Comparison of ENCODE assay signal across 15 cellular contexts in genomic region chr1:227942716-227943261, GRCh38. TPM values are rescaled to one million over a fixed set of nuclear protein-coding genes. Genes with fewer than 3 reads are reported as not detected.
DNase-seq lines count a peak whose midpoint lies in the region; TF ChIP-seq lines count a peak whose summit lies in the region.
"Had no signal": no experiment of that assay in that cellular context is flagged by ENCODE, and none has a peak within 500 bp of the region (broad histone marks: within the 10 kb centered on the region; RNA-seq: fewer than 3 reads in every experiment).

No MANE protein-coding gene starts in this region.

- H3K27ac ChIP-seq in dorsolateral prefrontal cortex: no peak overlapping the region
- no peak overlapping the region for H3K27ac ChIP-seq in testis

- TF ChIP-seq CTCF in dorsolateral prefrontal cortex (IDR thresholded peaks at IDR 0.05 in 54 of 56, conservative IDR thresholded peaks at IDR 0.05 in 2 of 56; ENCODE audit: low read depth in 1 of 56, partially characterized antibody in 56 of 56): no peak
- no peak for TF ChIP-seq CTCF in nephron progenitor cell (IDR thresholded peaks at IDR 0.05)
- no peak for TF ChIP-seq CTCF in testis (IDR thresholded peaks at IDR 0.05)

- H3K36me3 Mint-ChIP-seq in activated naive CD4-positive, alpha-beta T cell treated with anti-CD3 and anti-CD28 coated beads, Interleukin-2, amount 10 ng/mL, durations not matched to agents 7 days and 5 days: no peaks in the 10 kb centered on the region
- no peaks in the 10 kb centered on the region for H3K36me3 Mint-ChIP-seq in nephron progenitor cell (ENCODE audit: low read depth)
- H3K36me3 Mint-ChIP-seq: activated naive CD8-positive, alpha-beta T cell had no signal

- DNase-seq in activated naive CD4-positive, alpha-beta T cell treated with anti-CD3 and anti-CD28 coated beads, Interleukin-2, amount 10 ng/mL, durations not matched to agents 7 days and 5 days: peak; percentile 17
- DNase-seq in activated naive CD4-positive, alpha-beta T cell treated with anti-CD3 and anti-CD28 coated beads, Interleukin-2, amount 50 U/mL, for 16 hours: no peak
- peak in 6 of 10 donors; percentile 2 to 41 (median 19) for DNase-seq in dorsolateral prefrontal cortex
- DNase-seq in nephron progenitor cell: no peak
- DNase-seq in testis: peak; percentile 11
- DNase-seq in ureter (ENCODE audit: low spot score): no peak
- no peak for DNase-seq in CD1c-positive myeloid dendritic cell (ENCODE audit: extremely low spot score)
- no peak for DNase-seq in DMS79 (lab: John Stamatoyannopoulos, UW)
- DNase-seq: effector memory CD4-positive, alpha-beta T cell; HCEC 1CT; NCI-H1694; NCI-H446 treated with DMSO at 0.1 percent for 48 hours had no signal

- intact Hi-C loops in dorsolateral prefrontal cortex (cut with DNase I) (no loop called here), testis (cut with DNase I; ENCODE audit: low total_unique reads) (loop anchor here (10.0 kb wide), 1 partner anchor 458 kb away; no protein-coding TSS in a partner anchor)

- CTCF ChIA-PET in activated naive CD4-positive, alpha-beta T cell treated with anti-CD3 and anti-CD28 coated beads, Interleukin-2, amount 10 ng/mL, durations not matched to agents 7 days and 5 days (lab: Charles Lee): no interaction called here

- H3K27me3 ChIP-seq in dorsolateral prefrontal cortex (peaks cover 0 to 14% (median 4%) of the 10 kb centered on the region in 45 donors), testis (no peaks in the 10 kb centered on the region)

- peaks cover 11% of the 10 kb centered on the region for H3K4me1 Mint-ChIP-seq in activated naive CD4-positive, alpha-beta T cell treated with anti-CD3 and anti-CD28 coated beads, Interleukin-2, amount 10 ng/mL, durations not matched to agents 7 days and 5 days
- H3K4me1 Mint-ChIP-seq in nephron progenitor cell: peaks cover 54% of the 10 kb centered on the region

- H3K27ac Mint-ChIP-seq in activated naive CD4-positive, alpha-beta T cell treated with anti-CD3 and anti-CD28 coated beads, Interleukin-2, amount 10 ng/mL, durations not matched to agents 7 days and 5 days: no peak overlapping the region
- peak overlapping the region; percentile 48 for H3K27ac Mint-ChIP-seq in nephron progenitor cell
- H3K27ac Mint-ChIP-seq: activated naive CD8-positive, alpha-beta T cell had no signal

- no peaks in the 10 kb centered on the region for H3K9me3 ChIP-seq in testis

- no peaks in the 10 kb centered on the region for H3K9me3 Mint-ChIP-seq in activated naive CD4-positive, alpha-beta T cell treated with anti-CD3 and anti-CD28 coated beads, Interleukin-2, amount 10 ng/mL, durations not matched to agents 7 days and 5 days
- no peaks in the 10 kb centered on the region for H3K9me3 Mint-ChIP-seq in nephron progenitor cell
- H3K9me3 Mint-ChIP-seq: neural crest cell had no signal

- H3K27me3 Mint-ChIP-seq in activated naive CD4-positive, alpha-beta T cell treated with anti-CD3 and anti-CD28 coated beads, Interleukin-2, amount 10 ng/mL, durations not matched to agents 7 days and 5 days: peaks cover 48% of the 10 kb centered on the region
- peaks cover 21% of the 10 kb centered on the region for H3K27me3 Mint-ChIP-seq in nephron progenitor cell (ENCODE audit: low read depth, poor library complexity)

- no peaks in the 10 kb centered on the region for H3K36me3 ChIP-seq in testis (ENCODE audit: low read depth, missing control alignments)

- H3K4me1 ChIP-seq in testis: peaks cover 23% of the 10 kb centered on the region

- H3K4me3 ChIP-seq in dorsolateral prefrontal cortex (no peak overlapping the region), testis (no peak overlapping the region)

- TF ChIP-seq POLR2A in testis (IDR thresholded peaks at IDR 0.05): no peak

- H3K4me3 Mint-ChIP-seq in activated naive CD4-positive, alpha-beta T cell treated with anti-CD3 and anti-CD28 coated beads, Interleukin-2, amount 10 ng/mL, durations not matched to agents 7 days and 5 days: no peak overlapping the region
- no peak overlapping the region for H3K4me3 Mint-ChIP-seq in nephron progenitor cell
- H3K4me3 Mint-ChIP-seq: activated naive CD8-positive, alpha-beta T cell had no signal

- 92 to 100% methylated on average over 3 to 8 of the region's 8 CpGs for WGBS in testis, 2 donors

RNA-seq across cellular contexts. Expression of gene WNT9A, which starts 4.9 kb away (rescaled TPM):
- total RNA-seq in dorsolateral prefrontal cortex (1 to 10 TPM in 72 of 120 experiments, under 1 TPM in 48; 0.24 to 3.3 (median 1.2) TPM), testis (1 to 10 TPM; 3.5 to 4.3 TPM), ureter (2.7 TPM)
- polyA plus RNA-seq in testis (ENCODE audit: insufficient read depth, low read depth, low replicate concordance): 3.1 TPM
- total RNA-seq: activated CD8-positive, alpha-beta memory T cell treated with anti-CD3 and anti-CD28 coated beads for 36 hours had no signal

Comparison
In these comparisons a context has a peak if more than half of its experiments do, and no peak if none do; other contexts are left out.
1. DNase-seq: peak in activated naive CD4-positive, alpha-beta T cell treated with anti-CD3 and anti-CD28 coated beads, Interleukin-2, amount 10 ng/mL, durations not matched to agents 7 days and 5 days (single experiment), dorsolateral prefrontal cortex (6 of 10) and testis (single experiment); none in activated naive CD4-positive, alpha-beta T cell treated with anti-CD3 and anti-CD28 coated beads, Interleukin-2, amount 50 U/mL, for 16 hours (single experiment), nephron progenitor cell (single experiment), ureter (single experiment), CD1c-positive myeloid dendritic cell (single experiment) and DMS79 (single experiment).